In the genomic region with DNA sequence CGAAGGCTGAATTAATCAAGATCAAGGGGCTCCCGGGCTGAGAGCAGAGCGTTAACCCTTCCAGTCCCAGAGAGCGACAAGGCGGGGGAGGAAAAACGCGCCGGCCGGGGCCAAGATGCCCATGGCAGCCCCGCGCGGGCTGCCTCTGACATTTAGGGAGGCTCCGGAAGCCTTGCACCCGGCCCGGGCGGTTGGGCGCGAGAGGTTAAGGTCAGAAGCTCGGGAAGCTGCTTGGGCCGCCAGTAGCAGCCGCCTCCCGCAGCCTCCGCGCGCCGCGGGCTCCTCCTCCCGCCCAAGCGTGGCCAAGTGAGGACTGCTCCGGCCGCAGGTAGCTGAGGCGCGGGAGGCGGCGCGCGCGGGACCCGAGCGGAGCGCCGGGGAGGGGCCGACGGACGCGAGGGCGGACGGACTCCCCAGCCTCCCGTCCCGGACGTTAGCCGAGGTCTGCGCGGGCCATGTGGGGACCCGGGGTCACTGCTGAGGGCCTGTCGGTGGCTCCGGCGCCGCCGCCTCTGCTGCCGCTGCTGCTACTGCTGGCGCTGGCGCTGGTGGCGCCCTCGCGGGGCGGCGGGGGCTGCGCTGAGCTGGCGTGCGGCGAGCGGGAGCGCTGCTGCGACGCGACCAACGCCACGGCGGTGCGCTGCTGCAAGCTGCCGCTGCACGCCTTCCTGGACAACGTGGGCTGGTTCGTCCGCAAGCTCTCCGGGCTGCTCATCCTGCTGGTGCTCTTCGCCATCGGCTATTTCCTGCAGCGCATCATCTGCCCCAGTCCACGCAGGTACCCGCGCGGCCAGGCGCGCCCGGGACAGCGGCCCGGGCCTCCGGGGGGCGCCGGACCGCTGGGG, we compare ENCODE assay signal across 9 cellular contexts. TPM values are rescaled to one million over a fixed set of nuclear protein-coding genes. Genes with fewer than 3 reads are reported as not detected.
DNase-seq lines count a peak whose midpoint lies in the region; ATAC-seq, FAIRE-seq and TF ChIP-seq lines count a peak whose summit lies in the region.
"Had no signal": no experiment of that assay in that cellular context is flagged by ENCODE, and none has a peak within 500 bp of the region (broad histone marks: within the 10 kb centered on the region; RNA-seq: fewer than 3 reads in every experiment).

C3orf80 (plus strand) TSS at position 242 of the 845 bp plus-strand sequence; CDS start at position 456, 214 bp downstream.

- no peaks in the 10 kb centered on the region for H3K9me3 Mint-ChIP-seq in astrocyte (ENCODE audit: unreplicated experiment)

- H3K27ac Mint-ChIP-seq in astrocyte (ENCODE audit: unreplicated experiment) = peak within 1 kb of the TSS; percentile 47

- DNase-seq in H7 (peak; percentile 83), Karpas-422 (peak; percentile 53), astrocyte (ENCODE audit: low read depth) (peak; percentile 38), iPS DF 6.9 (ENCODE audit: low read depth, low spot score) (no peak), gastrocnemius medialis (no peak), amniotic stem cell (lab: John Stamatoyannopoulos, UW) (no peak)

- H4K20me1 ChIP-seq in Karpas-422 (ENCODE audit: insufficient read depth, low read depth, low read length) = no peaks in the 10 kb centered on the region
- H4K20me1 ChIP-seq in astrocyte (ENCODE audit: insufficient read depth, low read length) = no peaks in the 10 kb centered on the region

- H2AFZ ChIP-seq in Karpas-422 (ENCODE audit: low read length) = no peak within 1 kb of the TSS
- peak within 1 kb of the TSS; percentile 90 for H2AFZ ChIP-seq in astrocyte (ENCODE audit: low read depth, low read length)

- H3K4me3 ChIP-seq in H7 (ENCODE audit: insufficient read depth, low read depth, low read length) = peak within 1 kb of the TSS; percentile 52
- peak within 1 kb of the TSS; percentile 56; the same call in 1 of the 2 replicates for H3K4me3 ChIP-seq in Karpas-422 (ENCODE audit: low read length)
- peak within 1 kb of the TSS; percentile 50 for H3K4me3 ChIP-seq in astrocyte (ENCODE audit: insufficient read depth, low read depth, low read length)
- H3K4me3 ChIP-seq in iPS DF 6.9 (ENCODE audit: low read length) = peak within 1 kb of the TSS; percentile 37; the same call in 1 of the 2 replicates
- H3K4me3 ChIP-seq in gastrocnemius medialis = peak within 1 kb of the TSS; percentile 22 to 66 (median 50)

- in situ Hi-C loops in gastrocnemius medialis (cut with MboI; ENCODE audit: low sequenced_read_pairs in 4 of 4) = no loop called here

- no peak within 1 kb of the TSS for H3K27ac ChIP-seq in Karpas-422 (ENCODE audit: low read length)
- H3K27ac ChIP-seq in astrocyte (ENCODE audit: low read depth, low read length) = no peak within 1 kb of the TSS
- H3K27ac ChIP-seq in iPS DF 6.9 (ENCODE audit: low read length) = no peak within 1 kb of the TSS
- no peak within 1 kb of the TSS for H3K27ac ChIP-seq in gastrocnemius medialis

- H3K4me1 Mint-ChIP-seq in astrocyte (ENCODE audit: low read depth, unreplicated experiment) = peaks cover 3% of the 10 kb centered on the region

- H3K9me3 ChIP-seq in Karpas-422 (ENCODE audit: low read length) (no peaks in the 10 kb centered on the region), astrocyte (ENCODE audit: insufficient read depth, low read depth, low read length) (no peaks in the 10 kb centered on the region), iPS DF 6.9 (ENCODE audit: control insufficient read depth, insufficient read depth, low read length) (no peaks in the 10 kb centered on the region), gastrocnemius medialis (no peaks in the 10 kb centered on the region)

- H3K4me3 Mint-ChIP-seq in astrocyte (ENCODE audit: unreplicated experiment) = peak within 1 kb of the TSS; percentile 92

- H3K9ac ChIP-seq in Karpas-422 (ENCODE audit: low read length) = peak within 1 kb of the TSS; percentile 48; the same call in 1 of the 2 replicates
- H3K9ac ChIP-seq in astrocyte (ENCODE audit: low read length) = no peak within 1 kb of the TSS

- H3K79me2 ChIP-seq in Karpas-422 (ENCODE audit: low read length) (no peaks in the 10 kb centered on the region), astrocyte (ENCODE audit: insufficient read depth, low read length) (no peaks in the 10 kb centered on the region)

- no peaks in the 10 kb centered on the region for H3K36me3 Mint-ChIP-seq in astrocyte (ENCODE audit: low read depth, unreplicated experiment)

- TF ChIP-seq CTCF in GM12872 (IDR thresholded peaks at IDR 0.05; ENCODE audit: insufficient read depth, low read depth, low read length) = peak; percentile 40; the same call in 1 of the 3 replicates
- no peak for TF ChIP-seq CTCF in astrocyte (IDR thresholded peaks at IDR 0.05; ENCODE audit: insufficient read depth, low read depth, low read length)
- peak in 1 of 5 experiments; percentile 6 for TF ChIP-seq CTCF in gastrocnemius medialis (IDR thresholded peaks at IDR 0.05 in 4 of 5, conservative IDR thresholded peaks at IDR 0.05 in 1 of 5)

- no CpG with 5 or more reads among the region's 103 CpGs for WGBS in iPS DF 6.9 (ENCODE audit: insufficient coverage, insufficient read length)

- no peaks in the 10 kb centered on the region for H3K9me2 ChIP-seq in Karpas-422 (replicated peaks; ENCODE audit: insufficient read depth, low read length)

- FAIRE-seq in astrocyte (lab: Jason Lieb, UNC) = no peak

- H3K27me3 Mint-ChIP-seq in astrocyte (ENCODE audit: low read depth, unreplicated experiment) = peaks cover 24% of the 10 kb centered on the region

- peak within 1 kb of the TSS; percentile 57 for H3K4me2 ChIP-seq in Karpas-422 (ENCODE audit: low read depth, low read length, poor library complexity, severe bottlenecking)
- H3K4me2 ChIP-seq in astrocyte (ENCODE audit: low read length) = peak within 1 kb of the TSS; percentile 94

- H3K36me3 ChIP-seq in H7 (replicated peaks; ENCODE audit: control insufficient read depth, insufficient read depth, low read length) (no peaks in the 10 kb centered on the region), Karpas-422 (ENCODE audit: insufficient read depth, low read length) (no peaks in the 10 kb centered on the region), astrocyte (ENCODE audit: insufficient read depth, low read length) (no peaks in the 10 kb centered on the region), iPS DF 6.9 (ENCODE audit: control insufficient read depth, insufficient read depth, low read length) (no peaks in the 10 kb centered on the region), gastrocnemius medialis (no peaks in the 10 kb centered on the region)

- intact Hi-C loops in gastrocnemius medialis (cut with DNase I; ENCODE audit: low total_unique reads) = no loop called here

- ATAC-seq in SK-N-SH treated with all-trans-retinoic acid at 6 μM for 48 hours = peak; percentile 84
- peak; percentile 26 to 65 for ATAC-seq in gastrocnemius medialis

- H3K27me3 ChIP-seq in H7 (ENCODE audit: control insufficient read depth, insufficient read depth, low read length) = peaks cover 57% of the 10 kb centered on the region
- no peaks in the 10 kb centered on the region for H3K27me3 ChIP-seq in Karpas-422 (ENCODE audit: low read length)
- H3K27me3 ChIP-seq in astrocyte (ENCODE audit: insufficient read depth, low read length) = peaks cover 49% of the 10 kb centered on the region
- peaks cover 23% of the 10 kb centered on the region for H3K27me3 ChIP-seq in iPS DF 6.9 (ENCODE audit: control insufficient read depth, insufficient read depth, low read length)
- H3K27me3 ChIP-seq in gastrocnemius medialis = peaks cover 30 to 57% (median 51%) of the 10 kb centered on the region in 3 donors

- no peak for TF ChIP-seq POLR2A in gastrocnemius medialis (IDR thresholded peaks at IDR 0.05)

- peaks cover 4% of the 10 kb centered on the region; the same call in 1 of the 2 replicates for H3K4me1 ChIP-seq in Karpas-422 (ENCODE audit: low read length)
- H3K4me1 ChIP-seq in astrocyte (ENCODE audit: insufficient read depth, low read length) = peaks cover 16% of the 10 kb centered on the region
- no peaks in the 10 kb centered on the region for H3K4me1 ChIP-seq in iPS DF 6.9 (ENCODE audit: control insufficient read depth, insufficient read depth, low read length)
- peaks cover 0 to 19% of the 10 kb centered on the region in 2 donors for H3K4me1 ChIP-seq in gastrocnemius medialis

TF ChIP-seq in SK-N-SH treated with all-trans-retinoic acid at 6 μM for 48 hours, 23 proteins besides CTCF, POLR2A, EP300 and RAD21:
- TF ChIP-seq ISL1 (CRISPR knock-in tag; IDR thresholded peaks at IDR 0.05) = no peak
- no peak for TF ChIP-seq PPARA (CRISPR knock-in tag; IDR thresholded peaks at IDR 0.05; ENCODE audit: borderline replicate concordance)
- TF ChIP-seq, protein P1, sequence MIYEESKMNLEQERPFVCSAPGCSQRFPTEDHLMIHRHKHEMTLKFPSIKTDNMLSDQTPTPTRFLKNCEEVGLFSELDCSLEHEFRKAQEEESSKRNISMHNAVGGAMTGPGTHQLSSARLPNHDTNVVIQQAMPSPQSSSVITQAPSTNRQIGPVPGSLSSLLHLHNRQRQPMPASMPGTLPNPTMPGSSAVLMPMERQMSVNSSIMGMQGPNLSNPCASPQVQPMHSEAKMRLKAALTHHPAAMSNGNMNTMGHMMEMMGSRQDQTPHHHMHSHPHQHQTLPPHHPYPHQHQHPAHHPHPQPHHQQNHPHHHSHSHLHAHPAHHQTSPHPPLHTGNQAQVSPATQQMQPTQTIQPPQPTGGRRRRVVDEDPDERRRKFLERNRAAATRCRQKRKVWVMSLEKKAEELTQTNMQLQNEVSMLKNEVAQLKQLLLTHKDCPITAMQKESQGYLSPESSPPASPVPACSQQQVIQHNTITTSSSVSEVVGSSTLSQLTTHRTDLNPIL (CRISPR knock-in tag; IDR thresholded peaks at IDR 0.05; ENCODE audit: low read depth) = no peak
- TF ChIP-seq CSRNP3 (CRISPR knock-in tag; IDR thresholded peaks at IDR 0.05) = no peak
- no peak for TF ChIP-seq ZC3H10 (CRISPR knock-in tag; IDR thresholded peaks at IDR 0.05)
- TF ChIP-seq ZNF70 (CRISPR knock-in tag; IDR thresholded peaks at IDR 0.05) = no peak
- TF ChIP-seq GLIS3 (CRISPR knock-in tag; IDR thresholded peaks at IDR 0.05) = no peak
- TF ChIP-seq ARNTL (CRISPR knock-in tag; IDR thresholded peaks at IDR 0.05; ENCODE audit: borderline replicate concordance, low read depth) = no peak

RNA-seq across cellular contexts. Expression of gene C3orf80, which starts in this region (rescaled TPM):
- total RNA-seq in H7 (2014; rRNA removed; shearing (Covaris generic)) = 0.10 TPM in 1 of 2 replicates, not detected in the other
- total RNA-seq in Karpas-422 (2014; rRNA removed; shearing (Covaris generic); ENCODE audit: low replicate concordance) = not detected in 2 replicates
- total RNA-seq in astrocyte (6.5 and 13.7 TPM in 2 replicates), gastrocnemius medialis (under 1 TPM in 1 of 4 donors, not detected in 3; 0.10 TPM)
- total RNA-seq: renal cortical epithelial cell had no signal

Comparison
In these comparisons a context has a peak if more than half of its experiments do, and no peak if none do; other contexts are left out.
1. Peak in DNase-seq and H3K4me3 ChIP-seq in H7; RNA of the gene not detected or under 1 TPM.
2. Peak in DNase-seq, H3K4me3 ChIP-seq, H3K9ac ChIP-seq and H3K4me2 ChIP-seq in Karpas-422; RNA of the gene not detected or under 1 TPM.
3. Peak in ATAC-seq and H3K4me3 ChIP-seq in gastrocnemius medialis; RNA of the gene not detected or under 1 TPM.